In genomic region chr13:75411924-75412537, GRCh38 we compare ENCODE assay signal across 1 cellular context.
TF ChIP-seq lines count a peak whose summit lies in the region.

No MANE protein-coding gene starts in this region.

TF ChIP-seq in liver, 16 proteins besides CTCF, POLR2A, EP300 and RAD21 (continued from another document):
- TF ChIP-seq, protein P1, sequence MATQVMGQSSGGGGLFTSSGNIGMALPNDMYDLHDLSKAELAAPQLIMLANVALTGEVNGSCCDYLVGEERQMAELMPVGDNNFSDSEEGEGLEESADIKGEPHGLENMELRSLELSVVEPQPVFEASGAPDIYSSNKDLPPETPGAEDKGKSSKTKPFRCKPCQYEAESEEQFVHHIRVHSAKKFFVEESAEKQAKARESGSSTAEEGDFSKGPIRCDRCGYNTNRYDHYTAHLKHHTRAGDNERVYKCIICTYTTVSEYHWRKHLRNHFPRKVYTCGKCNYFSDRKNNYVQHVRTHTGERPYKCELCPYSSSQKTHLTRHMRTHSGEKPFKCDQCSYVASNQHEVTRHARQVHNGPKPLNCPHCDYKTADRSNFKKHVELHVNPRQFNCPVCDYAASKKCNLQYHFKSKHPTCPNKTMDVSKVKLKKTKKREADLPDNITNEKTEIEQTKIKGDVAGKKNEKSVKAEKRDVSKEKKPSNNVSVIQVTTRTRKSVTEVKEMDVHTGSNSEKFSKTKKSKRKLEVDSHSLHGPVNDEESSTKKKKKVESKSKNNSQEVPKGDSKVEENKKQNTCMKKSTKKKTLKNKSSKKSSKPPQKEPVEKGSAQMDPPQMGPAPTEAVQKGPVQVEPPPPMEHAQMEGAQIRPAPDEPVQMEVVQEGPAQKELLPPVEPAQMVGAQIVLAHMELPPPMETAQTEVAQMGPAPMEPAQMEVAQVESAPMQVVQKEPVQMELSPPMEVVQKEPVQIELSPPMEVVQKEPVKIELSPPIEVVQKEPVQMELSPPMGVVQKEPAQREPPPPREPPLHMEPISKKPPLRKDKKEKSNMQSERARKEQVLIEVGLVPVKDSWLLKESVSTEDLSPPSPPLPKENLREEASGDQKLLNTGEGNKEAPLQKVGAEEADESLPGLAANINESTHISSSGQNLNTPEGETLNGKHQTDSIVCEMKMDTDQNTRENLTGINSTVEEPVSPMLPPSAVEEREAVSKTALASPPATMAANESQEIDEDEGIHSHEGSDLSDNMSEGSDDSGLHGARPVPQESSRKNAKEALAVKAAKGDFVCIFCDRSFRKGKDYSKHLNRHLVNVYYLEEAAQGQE (IDR thresholded peaks at IDR 0.05): no peak
- TF ChIP-seq JUND (IDR thresholded peaks at IDR 0.05): no peak
- TF ChIP-seq HNF4G (IDR thresholded peaks at IDR 0.05): no peak
- no peak for TF ChIP-seq SP1 (IDR thresholded peaks at IDR 0.05)
TF ChIP-seq in liver: peak in this region for 3.
